In genomic region chr19:13163609-13164364, GRCh38 we compare ENCODE assay signal across 8 cellular contexts. TPM values are rescaled to one million over a fixed set of nuclear protein-coding genes. Genes with fewer than 3 reads are reported as not detected.
A peak's percentile ranks its signal among the peaks of the same experiment; 100 is the strongest.
DNase-seq lines count a peak whose midpoint lies in the region; ATAC-seq, FAIRE-seq and TF ChIP-seq lines count a peak whose summit lies in the region.

No MANE protein-coding gene starts in this region.

- H3K4me3 Mint-ChIP-seq in activated naive CD4-positive, alpha-beta T cell treated with anti-CD3 and anti-CD28 coated beads for 36 hours = peak overlapping the region; percentile 79
- peak overlapping the region; percentile 85 for H3K4me3 Mint-ChIP-seq in neural crest cell

- H3K36me3 ChIP-seq in OCI-LY7 (ENCODE audit: insufficient read depth, low read length) = no peaks in the 10 kb centered on the region

- FAIRE-seq in A549 (lab: Jason Lieb, UNC) (no peak), frontal cortex (lab: Jason Lieb, UNC) (no peak)

- H3K36me3 Mint-ChIP-seq in activated naive CD4-positive, alpha-beta T cell treated with anti-CD3 and anti-CD28 coated beads for 36 hours (ENCODE audit: low read depth) = no peaks in the 10 kb centered on the region
- H3K36me3 Mint-ChIP-seq in neural crest cell (ENCODE audit: low read depth) = no peaks in the 10 kb centered on the region

- CTCF ChIA-PET in A549 (lab: Yijun Ruan, JAX) = interaction anchor here (0.5 to 3.0 kb wide), 9 partner anchors 9 to 189 kb away, joined by 3 to 10 read pairs (median 5); partner anchors contain the start of genes IER2 and STX10
- CTCF ChIA-PET in OCI-LY7 (lab: Charles Lee; ENCODE audit: unreplicated experiment) = interaction anchor here (0.6 kb wide), 1 partner anchor 59 kb away, joined by 4 read pairs; no protein-coding TSS in a partner anchor
- CTCF ChIA-PET in activated naive CD4-positive, alpha-beta T cell treated with anti-CD3 and anti-CD28 coated beads for 36 hours (lab: Charles Lee) = interaction anchor here (0.6 to 3.3 kb wide), 4 partner anchors 9 to 102 kb away, joined by 3 to 14 read pairs (median 5); no protein-coding TSS in a partner anchor

- no peaks in the 10 kb centered on the region for H4K20me1 ChIP-seq in OCI-LY7 (ENCODE audit: insufficient read depth, low read length)

- BruUV-seq in OCI-LY7 (replicated peaks; lab: Mats Ljungman, UMichigan) = no TSS peak

- TF ChIP-seq POLR2A in A549 (IDR thresholded peaks at IDR 0.05; ENCODE audit: low read length) (peak; percentile 19; the same call in 1 of the 2 replicates), GM19099 (IDR thresholded peaks at IDR 0.05; ENCODE audit: extremely low read depth, insufficient read length, low read depth) (peak; percentile 14)

- H3K9me3 ChIP-seq in A549 (no peaks in the 10 kb centered on the region), OCI-LY7 (ENCODE audit: low read length) (no peaks in the 10 kb centered on the region)

- H3K27ac ChIP-seq in A549 (peak overlapping the region; percentile 100), OCI-LY7 (ENCODE audit: low read depth, low read length, poor library complexity, severe bottlenecking) (peak overlapping the region; percentile 95)

- TF ChIP-seq RAD21 in A549 (conservative IDR thresholded peaks at IDR 0.05 in 1 of 2, IDR thresholded peaks at IDR 0.05 in 1 of 2) = peak; percentile 5 to 31; a peak in 1 of 5 replicates

- peaks cover 65% of the 10 kb centered on the region for H3K4me1 Mint-ChIP-seq in activated naive CD4-positive, alpha-beta T cell treated with anti-CD3 and anti-CD28 coated beads for 36 hours (ENCODE audit: low read depth)
- H3K4me1 Mint-ChIP-seq in neural crest cell = peaks cover 49% of the 10 kb centered on the region

- intact Hi-C loops in OCI-LY7 (cut with micrococcal nuclease; ENCODE audit: unreplicated experiment) = loop anchor here (10.0 kb wide), 1 partner anchor 671 kb away; no protein-coding TSS in a partner anchor
- intact Hi-C loops in activated naive CD4-positive, alpha-beta T cell treated with anti-CD3 and anti-CD28 coated beads for 36 hours (cut with micrococcal nuclease) = loop anchor here (1.0 kb wide), 2 partner anchors 8 to 45 kb away; partner anchors contain the start of gene NACC1

- peak; percentile 63 to 74; a peak in 3 of 5 replicates for TF ChIP-seq EP300 in A549 (IDR thresholded peaks at IDR 0.05)

- H3K4me3 ChIP-seq in A549 = peak overlapping the region; percentile 41
- peak overlapping the region; percentile 69 for H3K4me3 ChIP-seq in OCI-LY7 (ENCODE audit: low read depth, low read length, poor library complexity, severe bottlenecking)

- POLR2A ChIA-PET in A549 (lab: Yijun Ruan, JAX) = interaction anchor here (0.6 to 5.4 kb wide), 8 partner anchors 9 to 687 kb away, joined by 3 to 72 read pairs (median 5); partner anchors contain the start of genes IER2 and STX10
- POLR2A ChIA-PET in OCI-LY7 (lab: Charles Lee) = interaction anchor here (0.6 to 2.5 kb wide), 8 partner anchors 12 to 64 kb away, joined by 3 to 13 read pairs (median 3); no protein-coding TSS in a partner anchor

- peak overlapping the region; percentile 97 for H3K27ac Mint-ChIP-seq in activated naive CD4-positive, alpha-beta T cell treated with anti-CD3 and anti-CD28 coated beads for 36 hours
- peak overlapping the region; percentile 94 for H3K27ac Mint-ChIP-seq in neural crest cell (ENCODE audit: unreplicated experiment)

- TF ChIP-seq CTCF in A549 (IDR thresholded peaks at IDR 0.05) (no peak), OCI-LY7 (conservative IDR thresholded peaks at IDR 0.05; ENCODE audit: low read length) (no peak), neural crest cell (conservative IDR thresholded peaks at IDR 0.05) (no peak)

- H3K9me2 ChIP-seq in OCI-LY7 (ENCODE audit: insufficient read depth, low read length) = no peaks in the 10 kb centered on the region

- H3K9me3 Mint-ChIP-seq in activated naive CD4-positive, alpha-beta T cell treated with anti-CD3 and anti-CD28 coated beads for 36 hours = no peaks in the 10 kb centered on the region
- H3K9me3 Mint-ChIP-seq in neural crest cell = no peaks in the 10 kb centered on the region

- DNase-seq in A549 (ENCODE audit: low read depth in 1 of 2, low spot score in 1 of 2) (peak in 1 of 2 experiments; percentile 94), OCI-LY7 (ENCODE audit: low spot score) (peak; percentile 52), frontal cortex (ENCODE audit: low spot score in 2 of 2) (peak; percentile 52 to 66), neural crest cell (ENCODE audit: low read depth, low spot score) (peak; percentile 64), SIG-M5 treated with dmso at 0.1 percent for 504 hours (lab: John Stamatoyannopoulos, UW; ENCODE audit: unreplicated experiment) (no peak)
- DNase-seq in activated naive CD4-positive, alpha-beta T cell treated with anti-CD3 and anti-CD28 coated beads for 36 hours = peak; percentile 78

- H3K4me2 ChIP-seq in A549 (peak overlapping the region; percentile 99), OCI-LY7 (ENCODE audit: low read length) (peak overlapping the region; percentile 96)

- WGBS in A549 (ENCODE audit: missing lambda C conversion rate) = 0% methylated on average over 8 of the region's 20 CpGs

- H3K27me3 Mint-ChIP-seq in activated naive CD4-positive, alpha-beta T cell treated with anti-CD3 and anti-CD28 coated beads for 36 hours (ENCODE audit: low read depth) = no peaks in the 10 kb centered on the region
- no peaks in the 10 kb centered on the region for H3K27me3 Mint-ChIP-seq in neural crest cell (ENCODE audit: low read depth)

- peak overlapping the region; percentile 32; the same call in 1 of the 2 replicates for H2AFZ ChIP-seq in OCI-LY7 (ENCODE audit: low read length)

- ATAC-seq in A549 (peak; percentile 60 to 61), HG03469 (IDR thresholded peaks at IDR 0.05; ENCODE audit: unreplicated experiment) (no peak)

- H3K79me2 ChIP-seq in OCI-LY7 (ENCODE audit: insufficient read depth, low read depth, low read length) = peaks cover 25% of the 10 kb centered on the region; the same call in 1 of the 2 replicates

- H3K4me1 ChIP-seq in A549 (peaks cover 67% of the 10 kb centered on the region), OCI-LY7 (ENCODE audit: insufficient read depth, low read length, poor library complexity, severe bottlenecking) (peaks cover 96% of the 10 kb centered on the region)

TF ChIP-seq in A549, 52 proteins besides CTCF, POLR2A, EP300 and RAD21 (continues in another document):
- TF ChIP-seq TP53 (CRISPR knock-in tag; IDR thresholded peaks at IDR 0.05) (peak; percentile 12; the same call in 1 of the 2 replicates), ZFP36 (IDR thresholded peaks at IDR 0.05; ENCODE audit: borderline replicate concordance, partially characterized antibody) (no peak), EHMT2 (IDR thresholded peaks at IDR 0.05; ENCODE audit: low read depth) (no peak), FOSB (CRISPR knock-in tag; IDR thresholded peaks at IDR 0.05) (no peak; the same call in 1 of the 2 replicates), CEBPB (IDR thresholded peaks at IDR 0.05) (peak in 1 of 2 experiments; percentile 44; a peak in 2 of 4 replicates), HOXA7 (CRISPR knock-in tag; IDR thresholded peaks at IDR 0.05) (no peak), HOXB5 (CRISPR knock-in tag; IDR thresholded peaks at IDR 0.05) (peak; percentile 65; the same call in 1 of the 2 replicates)

RNA-seq across cellular contexts. Expression of gene IER2, which starts 13.6 kb away (rescaled TPM):
- polyA plus RNA-seq in A549 (2011; rRNA removed) (52.5 and 75.7 TPM in 2 replicates), A549 (2017; fragmentation: RNase III; extraction: RNeasy Plus Mini Kit Qiagen cat#74134 plus additional on column Dnase treatment) (35.9 to 39.9 TPM (median 36.7 TPM) in 3 replicates)
- polyA plus RNA-seq in A549 (2012; cell fraction: cytosol; rRNA removed) = 137 and 174 TPM in 2 replicates
- 300 and 360 TPM in 2 replicates for polyA plus RNA-seq in A549 (2012; cell fraction: nucleus; rRNA removed)
- polyA minus RNA-seq in A549 (2011; rRNA and poly(A)+ RNA removed) = 16.9 and 26.4 TPM in 2 replicates
- total RNA-seq in OCI-LY7 (2014; rRNA removed; shearing (Covaris generic)) = 61.6 and 64.3 TPM in 2 replicates
- total RNA-seq in OCI-LY7 (2022) (79.5 and 89.0 TPM in 2 replicates), frontal cortex (9.0 TPM), neural crest cell (72.5 and 80.3 TPM in 2 replicates)
- 100 to 1,000 TPM; 120 to 123 TPM for total RNA-seq in activated naive CD4-positive, alpha-beta T cell treated with anti-CD3 and anti-CD28 coated beads for 36 hours

RNA-seq across cellular contexts. Expression of gene STX10, which starts 13.6 kb away (rescaled TPM):
- polyA plus RNA-seq in A549 (2011; rRNA removed) = 39.1 and 41.5 TPM in 2 replicates
- 83.3 and 89.9 TPM in 2 replicates for polyA plus RNA-seq in A549 (2012; cell fraction: cytosol; rRNA removed)
- polyA plus RNA-seq in A549 (2012; cell fraction: nucleus; rRNA removed) = 115 and 121 TPM in 2 replicates
- polyA plus RNA-seq in A549 (2017; fragmentation: RNase III; extraction: RNeasy Plus Mini Kit Qiagen cat#74134 plus additional on column Dnase treatment) = 56.1 to 63.6 TPM (median 61.2 TPM) in 3 replicates
- 26.2 and 39.5 TPM in 2 replicates for polyA minus RNA-seq in A549 (2011; rRNA and poly(A)+ RNA removed)
- total RNA-seq in OCI-LY7 (2014; rRNA removed; shearing (Covaris generic)) = 67.8 and 91.7 TPM in 2 replicates
- 41.6 and 45.4 TPM in 2 replicates for total RNA-seq in OCI-LY7 (2022)
- 10 to 100 TPM; 48.3 to 48.9 TPM for total RNA-seq in activated naive CD4-positive, alpha-beta T cell treated with anti-CD3 and anti-CD28 coated beads for 36 hours
- total RNA-seq in frontal cortex = 18.3 TPM
- total RNA-seq in neural crest cell = 60.6 and 60.7 TPM in 2 replicates

RNA-seq across cellular contexts. Expression of gene NACC1, which starts 45.7 kb away (rescaled TPM):
- polyA plus RNA-seq in A549 (2011; rRNA removed) (26.1 and 30.0 TPM in 2 replicates), A549 (2017; fragmentation: RNase III; extraction: RNeasy Plus Mini Kit Qiagen cat#74134 plus additional on column Dnase treatment) (32.4 to 39.8 TPM (median 37.9 TPM) in 3 replicates)
- polyA plus RNA-seq in A549 (2012; cell fraction: cytosol; rRNA removed) = 117 and 155 TPM in 2 replicates
- 158 and 206 TPM in 2 replicates for polyA plus RNA-seq in A549 (2012; cell fraction: nucleus; rRNA removed)
- polyA minus RNA-seq in A549 (2011; rRNA and poly(A)+ RNA removed) = 20.0 and 30.9 TPM in 2 replicates
- 46.5 and 56.3 TPM in 2 replicates for total RNA-seq in OCI-LY7 (2014; rRNA removed; shearing (Covaris generic))
- total RNA-seq in OCI-LY7 (2022) (40.4 and 52.9 TPM in 2 replicates), frontal cortex (16.3 TPM), neural crest cell (88.3 and 99.4 TPM in 2 replicates)
- 10 to 100 TPM; 41.3 to 45.0 TPM for total RNA-seq in activated naive CD4-positive, alpha-beta T cell treated with anti-CD3 and anti-CD28 coated beads for 36 hours

RNA-seq across cellular contexts. Expression of gene TRMT1, which starts 47.2 kb away (rescaled TPM):
- polyA plus RNA-seq in A549 (2011; rRNA removed) (16.3 and 18.2 TPM in 2 replicates), A549 (2017; fragmentation: RNase III; extraction: RNeasy Plus Mini Kit Qiagen cat#74134 plus additional on column Dnase treatment) (29.8 to 40.2 TPM (median 35.2 TPM) in 3 replicates)
- polyA plus RNA-seq in A549 (2012; cell fraction: cytosol; rRNA removed) = 57.5 and 67.4 TPM in 2 replicates
- polyA plus RNA-seq in A549 (2012; cell fraction: nucleus; rRNA removed) = 388 and 458 TPM in 2 replicates
- polyA minus RNA-seq in A549 (2011; rRNA and poly(A)+ RNA removed) = 16.9 and 24.9 TPM in 2 replicates
- total RNA-seq in OCI-LY7 (2014; rRNA removed; shearing (Covaris generic)) = 39.2 and 56.8 TPM in 2 replicates
- total RNA-seq in OCI-LY7 (2022) (38.2 and 50.4 TPM in 2 replicates), frontal cortex (17.9 TPM), neural crest cell (57.1 and 58.2 TPM in 2 replicates)
- total RNA-seq in activated naive CD4-positive, alpha-beta T cell treated with anti-CD3 and anti-CD28 coated beads for 36 hours = 10 to 100 TPM; 55.8 to 59.6 TPM
